In the genomic region with DNA sequence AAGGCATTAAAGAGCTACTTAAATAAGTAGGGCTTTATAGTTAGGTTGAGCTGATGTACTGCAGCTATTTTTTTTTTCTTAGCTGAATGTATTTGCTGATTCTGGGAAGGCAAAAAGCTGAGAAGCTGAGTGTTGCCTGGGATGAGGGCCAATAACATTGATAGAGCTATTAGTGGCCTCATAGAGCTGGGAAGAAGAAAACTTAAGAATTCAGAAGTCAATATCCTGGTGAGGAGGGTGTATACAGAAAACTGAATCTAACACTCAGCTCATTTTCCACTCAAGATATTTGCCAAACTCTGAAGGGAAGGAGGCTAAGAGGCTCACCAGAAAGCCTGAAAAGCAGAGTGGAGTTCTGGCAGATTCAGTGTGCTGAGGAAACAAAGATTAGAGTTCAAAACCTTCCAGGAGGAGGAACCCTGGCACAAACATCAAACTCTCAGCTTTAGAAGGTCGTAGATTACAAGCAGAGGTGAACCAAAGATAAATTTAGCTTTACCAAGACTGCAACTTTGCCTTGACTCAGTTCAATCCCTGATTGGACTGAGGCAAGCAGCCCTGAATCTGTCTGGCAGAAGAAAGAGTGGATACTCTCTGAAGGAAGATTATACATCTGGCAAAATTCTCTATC, we compare ENCODE assay signal across 1 cellular context.
TF ChIP-seq lines count a peak whose summit lies in the region.

No MANE protein-coding gene starts in this region.

TF ChIP-seq in IMR-90, 13 proteins besides CTCF, POLR2A, EP300 and RAD21:
- TF ChIP-seq CHD1 (IDR thresholded peaks at IDR 0.05; ENCODE audit: low read depth, low read length) (no peak), MXI1 (IDR thresholded peaks at IDR 0.05; ENCODE audit: borderline replicate concordance, low read depth, low read length) (no peak), NFE2L2 (IDR thresholded peaks at IDR 0.05; ENCODE audit: low read depth, low read length) (no peak), MAFK (IDR thresholded peaks at IDR 0.05; ENCODE audit: low read depth, low read length) (no peak), BHLHE40 (IDR thresholded peaks at IDR 0.05; ENCODE audit: low read depth, low read length) (no peak)
- TF ChIP-seq, protein P1, sequence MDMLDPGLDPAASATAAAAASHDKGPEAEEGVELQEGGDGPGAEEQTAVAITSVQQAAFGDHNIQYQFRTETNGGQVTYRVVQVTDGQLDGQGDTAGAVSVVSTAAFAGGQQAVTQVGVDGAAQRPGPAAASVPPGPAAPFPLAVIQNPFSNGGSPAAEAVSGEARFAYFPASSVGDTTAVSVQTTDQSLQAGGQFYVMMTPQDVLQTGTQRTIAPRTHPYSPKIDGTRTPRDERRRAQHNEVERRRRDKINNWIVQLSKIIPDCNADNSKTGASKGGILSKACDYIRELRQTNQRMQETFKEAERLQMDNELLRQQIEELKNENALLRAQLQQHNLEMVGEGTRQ (IDR thresholded peaks at IDR 0.05; ENCODE audit: low read depth, low read length): no peak
